1 cellular context compared by ENCODE assay signal in the genomic region with DNA sequence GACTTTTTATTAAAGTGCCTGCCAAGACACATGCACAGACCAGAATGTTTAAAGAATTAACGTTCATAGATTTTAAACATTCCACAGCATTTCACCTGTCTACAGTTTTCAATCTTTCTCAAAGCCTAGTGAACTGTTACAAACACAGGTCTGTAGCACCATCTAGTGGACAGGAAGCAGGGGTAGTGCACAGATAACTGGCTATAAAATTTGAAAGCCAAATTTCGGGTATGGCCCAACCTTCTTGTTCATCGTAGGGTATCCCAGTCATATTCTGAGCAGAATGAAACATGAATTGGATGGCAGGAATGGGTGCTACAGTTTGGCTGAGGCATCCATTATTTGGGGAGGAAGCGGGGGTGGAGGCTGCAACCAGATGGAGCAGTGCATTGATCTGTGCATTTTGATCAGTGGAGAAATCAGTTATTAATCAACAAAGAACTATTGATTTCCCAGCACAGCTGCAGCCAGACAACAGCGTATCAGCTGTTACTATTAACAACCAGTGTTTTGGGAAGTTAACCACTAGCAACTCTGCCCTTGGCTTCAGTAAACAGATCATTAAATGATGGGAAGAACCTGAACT.
TF ChIP-seq lines count a peak whose summit lies in the region.

No MANE protein-coding gene starts in this region.

TF ChIP-seq in HCT116, 20 proteins besides CTCF, POLR2A, EP300 and RAD21:
- TF ChIP-seq, protein P1, sequence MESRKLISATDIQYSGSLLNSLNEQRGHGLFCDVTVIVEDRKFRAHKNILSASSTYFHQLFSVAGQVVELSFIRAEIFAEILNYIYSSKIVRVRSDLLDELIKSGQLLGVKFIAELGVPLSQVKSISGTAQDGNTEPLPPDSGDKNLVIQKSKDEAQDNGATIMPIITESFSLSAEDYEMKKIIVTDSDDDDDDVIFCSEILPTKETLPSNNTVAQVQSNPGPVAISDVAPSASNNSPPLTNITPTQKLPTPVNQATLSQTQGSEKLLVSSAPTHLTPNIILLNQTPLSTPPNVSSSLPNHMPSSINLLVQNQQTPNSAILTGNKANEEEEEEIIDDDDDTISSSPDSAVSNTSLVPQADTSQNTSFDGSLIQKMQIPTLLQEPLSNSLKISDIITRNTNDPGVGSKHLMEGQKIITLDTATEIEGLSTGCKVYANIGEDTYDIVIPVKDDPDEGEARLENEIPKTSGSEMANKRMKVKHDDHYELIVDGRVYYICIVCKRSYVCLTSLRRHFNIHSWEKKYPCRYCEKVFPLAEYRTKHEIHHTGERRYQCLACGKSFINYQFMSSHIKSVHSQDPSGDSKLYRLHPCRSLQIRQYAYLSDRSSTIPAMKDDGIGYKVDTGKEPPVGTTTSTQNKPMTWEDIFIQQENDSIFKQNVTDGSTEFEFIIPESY (IDR thresholded peaks at IDR 0.05; ENCODE audit: extremely low read depth, insufficient replicate concordance, low read length): no peak
- TF ChIP-seq, protein P2, sequence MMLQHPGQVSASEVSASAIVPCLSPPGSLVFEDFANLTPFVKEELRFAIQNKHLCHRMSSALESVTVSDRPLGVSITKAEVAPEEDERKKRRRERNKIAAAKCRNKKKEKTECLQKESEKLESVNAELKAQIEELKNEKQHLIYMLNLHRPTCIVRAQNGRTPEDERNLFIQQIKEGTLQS (IDR thresholded peaks at IDR 0.05): no peak
- TF ChIP-seq POLR2AphosphoS5 (IDR thresholded peaks at IDR 0.05; ENCODE audit: low read depth, low read length) (no peak), ZNF274 (IDR thresholded peaks at IDR 0.05; ENCODE audit: low read depth, low read length) (no peak), EZH2phosphoT487 (IDR thresholded peaks at IDR 0.05; ENCODE audit: borderline replicate concordance) (no peak), CBX3 (IDR thresholded peaks at IDR 0.05; ENCODE audit: low read depth) (no peak), CEBPB (IDR thresholded peaks at IDR 0.05; ENCODE audit: low read depth) (no peak), ZFX (IDR thresholded peaks at IDR 0.05) (no peak), SRF (IDR thresholded peaks at IDR 0.05; ENCODE audit: low read depth) (no peak), ELF1 (IDR thresholded peaks at IDR 0.05; ENCODE audit: borderline replicate concordance, low read depth) (no peak), SP1 (IDR thresholded peaks at IDR 0.05; ENCODE audit: low read depth) (no peak), TCF7L2 (IDR thresholded peaks at IDR 0.05; ENCODE audit: borderline replicate concordance, extremely low read depth, insufficient read depth, insufficient read length) (no peak)
- TF ChIP-seq, protein P3, sequence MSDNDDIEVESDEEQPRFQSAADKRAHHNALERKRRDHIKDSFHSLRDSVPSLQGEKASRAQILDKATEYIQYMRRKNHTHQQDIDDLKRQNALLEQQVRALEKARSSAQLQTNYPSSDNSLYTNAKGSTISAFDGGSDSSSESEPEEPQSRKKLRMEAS (IDR thresholded peaks at IDR 0.05): no peak
- TF ChIP-seq, protein P4, sequence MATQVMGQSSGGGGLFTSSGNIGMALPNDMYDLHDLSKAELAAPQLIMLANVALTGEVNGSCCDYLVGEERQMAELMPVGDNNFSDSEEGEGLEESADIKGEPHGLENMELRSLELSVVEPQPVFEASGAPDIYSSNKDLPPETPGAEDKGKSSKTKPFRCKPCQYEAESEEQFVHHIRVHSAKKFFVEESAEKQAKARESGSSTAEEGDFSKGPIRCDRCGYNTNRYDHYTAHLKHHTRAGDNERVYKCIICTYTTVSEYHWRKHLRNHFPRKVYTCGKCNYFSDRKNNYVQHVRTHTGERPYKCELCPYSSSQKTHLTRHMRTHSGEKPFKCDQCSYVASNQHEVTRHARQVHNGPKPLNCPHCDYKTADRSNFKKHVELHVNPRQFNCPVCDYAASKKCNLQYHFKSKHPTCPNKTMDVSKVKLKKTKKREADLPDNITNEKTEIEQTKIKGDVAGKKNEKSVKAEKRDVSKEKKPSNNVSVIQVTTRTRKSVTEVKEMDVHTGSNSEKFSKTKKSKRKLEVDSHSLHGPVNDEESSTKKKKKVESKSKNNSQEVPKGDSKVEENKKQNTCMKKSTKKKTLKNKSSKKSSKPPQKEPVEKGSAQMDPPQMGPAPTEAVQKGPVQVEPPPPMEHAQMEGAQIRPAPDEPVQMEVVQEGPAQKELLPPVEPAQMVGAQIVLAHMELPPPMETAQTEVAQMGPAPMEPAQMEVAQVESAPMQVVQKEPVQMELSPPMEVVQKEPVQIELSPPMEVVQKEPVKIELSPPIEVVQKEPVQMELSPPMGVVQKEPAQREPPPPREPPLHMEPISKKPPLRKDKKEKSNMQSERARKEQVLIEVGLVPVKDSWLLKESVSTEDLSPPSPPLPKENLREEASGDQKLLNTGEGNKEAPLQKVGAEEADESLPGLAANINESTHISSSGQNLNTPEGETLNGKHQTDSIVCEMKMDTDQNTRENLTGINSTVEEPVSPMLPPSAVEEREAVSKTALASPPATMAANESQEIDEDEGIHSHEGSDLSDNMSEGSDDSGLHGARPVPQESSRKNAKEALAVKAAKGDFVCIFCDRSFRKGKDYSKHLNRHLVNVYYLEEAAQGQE (IDR thresholded peaks at IDR 0.05; ENCODE audit: low read depth): no peak
